Comparison of ENCODE assay signal across 28 cellular contexts in genomic region chr11:1057806-1058205, GRCh38. TPM values are rescaled to one million over a fixed set of nuclear protein-coding genes. Genes with fewer than 3 reads are reported as not detected.
"Had no signal": no experiment of that assay in that cellular context is flagged by ENCODE, and none has a peak within 500 bp of the region (broad histone marks: within the 10 kb centered on the region; RNA-seq: fewer than 3 reads in every experiment).

No MANE protein-coding gene starts in this region.

- H3K27me3 ChIP-seq: colonic mucosa, thyroid gland, upper lobe of left lung, vagina had no signal

- H3K36me3 ChIP-seq: colonic mucosa, esophagus squamous epithelium, spleen, suprapubic skin, thyroid gland, upper lobe of left lung, vagina had no signal

- H3K27ac ChIP-seq: colonic mucosa, esophagus squamous epithelium, psoas muscle, spleen, suprapubic skin, thyroid gland, upper lobe of left lung, vagina had no signal

- H3K4me3 ChIP-seq: colonic mucosa, esophagus squamous epithelium, lung, psoas muscle, spleen, suprapubic skin, thyroid gland, upper lobe of left lung, vagina had no signal

- H3K36me3 Mint-ChIP-seq: immature natural killer cell had no signal

- H3K9me3 Mint-ChIP-seq: immature natural killer cell had no signal

- H3K4me3 Mint-ChIP-seq: immature natural killer cell, naive B cell, nephron had no signal

- H3K27ac Mint-ChIP-seq: immature natural killer cell, nephron had no signal

- H3K4me1 ChIP-seq: psoas muscle, thyroid gland had no signal

- H3K9me3 ChIP-seq: colonic mucosa, psoas muscle, suprapubic skin, thyroid gland, upper lobe of left lung, vagina had no signal

- ATAC-seq: left cardiac atrium, left ventricle myocardium superior, psoas muscle, sciatic nerve had no signal

- H3K4me1 Mint-ChIP-seq: immature natural killer cell, naive B cell, nephron had no signal

- DNase-seq: colonic mucosa; dermis blood vessel endothelial cell; esophagus squamous epithelium; foreskin fibroblast; immature natural killer cell; left cardiac atrium; left ventricle myocardium superior; mesenchymal stem cell; midbrain; naive B cell; psoas muscle; retina; spleen; stimulated activated CD4-positive, alpha-beta T cell treated with anti-CD3 and anti-CD28 coated beads, Interleukin-15, amount 100 ng/mL, for 24 hours; stimulated activated CD4-positive, alpha-beta T cell treated with anti-CD3 and anti-CD28 coated beads, Interleukin-1b, Interleukin-23, amount 100 ng/mL, for 48 hours; stimulated activated CD4-positive, alpha-beta T cell treated with anti-CD3 and anti-CD28 coated beads, Interleukin-4, amount 100 ng/mL, for 4 hours; stimulated activated naive CD4-positive, alpha-beta T cell; thyroid gland had no signal

RNA-seq across cellular contexts. Expression of gene MUC2, which starts 16.9 kb away (rescaled TPM):
- total RNA-seq: dermis blood vessel endothelial cell, epithelial cell of proximal tubule, left ventricle myocardium superior, omental fat pad, sciatic nerve, skeletal muscle tissue, thyroid gland, vagina had no signal
- polyA plus RNA-seq: immature natural killer cell, keratinocyte had no signal

RNA-seq across cellular contexts. Expression of gene MUC6, which starts 21.3 kb away (rescaled TPM):
- total RNA-seq: dermis blood vessel endothelial cell, epithelial cell of proximal tubule, left cardiac atrium, left ventricle myocardium superior, omental fat pad, psoas muscle, sciatic nerve, skeletal muscle tissue, thyroid gland, vagina had no signal
- polyA plus RNA-seq: immature natural killer cell, keratinocyte had no signal
